In genomic region chr6:143804835-143805239, GRCh38 we compare ENCODE assay signal across 18 cellular contexts. TPM values are rescaled to one million over a fixed set of nuclear protein-coding genes. Genes with fewer than 3 reads are reported as not detected.
DNase-seq lines count a peak whose midpoint lies in the region; ATAC-seq and TF ChIP-seq lines count a peak whose summit lies in the region.
"Had no signal": no experiment of that assay in that cellular context is flagged by ENCODE, and none has a peak within 500 bp of the region (broad histone marks: within the 10 kb centered on the region; RNA-seq: fewer than 3 reads in every experiment).

No MANE protein-coding gene starts in this region.

- H3K9ac ChIP-seq in SK-N-SH: no peak overlapping the region

- ATAC-seq in foreskin keratinocyte: no peak
- ATAC-seq: natural killer cell had no signal

- TF ChIP-seq CTCF in HFFc6 (IDR thresholded peaks at IDR 0.05): no peak
- TF ChIP-seq CTCF in hepatocyte (IDR thresholded peaks at IDR 0.05; ENCODE audit: poor library complexity): no peak
- no peak for TF ChIP-seq CTCF in SK-N-SH (IDR thresholded peaks at IDR 0.05)
- TF ChIP-seq CTCF in foreskin keratinocyte (conservative IDR thresholded peaks at IDR 0.05): no peak

- H3K4me1 ChIP-seq in hepatocyte (ENCODE audit: insufficient read depth) (peaks cover 3% of the 10 kb centered on the region), SK-N-SH (ENCODE audit: control insufficient read depth in 1 of 2, insufficient read depth in 2 of 2, low read depth in 1 of 2, low read length in 1 of 2) (no peaks in the 10 kb centered on the region), foreskin keratinocyte (no peaks in the 10 kb centered on the region)

- H3K27me3 ChIP-seq in hepatocyte (no peaks in the 10 kb centered on the region), SK-N-SH (ENCODE audit: insufficient read depth) (no peaks in the 10 kb centered on the region), foreskin keratinocyte (no peaks in the 10 kb centered on the region)

- H3K4me3 Mint-ChIP-seq in HFFc6: peak overlapping the region; percentile 49
- H3K4me3 Mint-ChIP-seq: B cell, natural killer cell had no signal

- H3K4me3 ChIP-seq in hepatocyte (no peak overlapping the region), SK-N-SH (ENCODE audit: low read depth in 2 of 2, low read length in 1 of 2) (no peak overlapping the region)

- peaks cover 15% of the 10 kb centered on the region for H3K79me2 ChIP-seq in hepatocyte
- no peaks in the 10 kb centered on the region for H3K79me2 ChIP-seq in SK-N-SH (ENCODE audit: insufficient read depth)

- H3K27ac ChIP-seq in hepatocyte: peak overlapping the region; percentile 85
- H3K27ac ChIP-seq in SK-N-SH (ENCODE audit: low read depth in 2 of 2, low read length in 1 of 2): no peak overlapping the region
- no peak overlapping the region for H3K27ac ChIP-seq in foreskin keratinocyte

- H3K36me3 Mint-ChIP-seq in HFFc6 (ENCODE audit: low read depth): peaks cover 56% of the 10 kb centered on the region

- H3K36me3 ChIP-seq in hepatocyte (replicated peaks; ENCODE audit: insufficient read depth, low read depth) (no peaks in the 10 kb centered on the region), SK-N-SH (replicated peaks in 1 of 2; ENCODE audit: control insufficient read depth in 1 of 2, insufficient read depth in 2 of 2, low read length in 1 of 2) (no peaks in the 10 kb centered on the region)

- H3K27me3 Mint-ChIP-seq in HFFc6 (ENCODE audit: insufficient read depth): no peaks in the 10 kb centered on the region
- H3K27me3 Mint-ChIP-seq: B cell had no signal

- WGBS in hepatocyte (ENCODE audit: low lambda C conversion rate, missing lambda C conversion rate): 82% methylated on average over 4 of the region's 4 CpGs
- WGBS in SK-N-SH (ENCODE audit: low lambda C conversion rate): 83% methylated on average over 4 of the region's 4 CpGs

- POLR2A ChIA-PET in SK-N-SH (lab: Yijun Ruan, JAX): no interaction called here

- no peaks in the 10 kb centered on the region for H3K9me2 ChIP-seq in hepatocyte (replicated peaks; ENCODE audit: insufficient read depth)
- no peaks in the 10 kb centered on the region for H3K9me2 ChIP-seq in SK-N-SH

- H3K9me3 ChIP-seq in hepatocyte (ENCODE audit: low read depth) (no peaks in the 10 kb centered on the region), SK-N-SH (no peaks in the 10 kb centered on the region)

- peak; percentile 10 for DNase-seq in COLO829 (ENCODE audit: low spot score)
- no peak for DNase-seq in HFFc6
- DNase-seq in amniotic epithelial cell (ENCODE audit: low read depth): peak; percentile 68
- no peak for DNase-seq in hepatocyte (ENCODE audit: low spot score)
- no peak for DNase-seq in SK-N-SH
- no peak for DNase-seq in OCI-M2 (lab: John Stamatoyannopoulos, UW; ENCODE audit: unreplicated experiment)
- no peak for DNase-seq in foreskin keratinocyte
- DNase-seq: activated CD4-positive, CD25-positive, alpha-beta regulatory T cell treated with anti-CD3 and anti-CD28 coated beads, Interleukin-2, amount 50 U/mL, for 72 hours; KG1; kidney glomerular epithelial cell; mesendoderm; natural killer cell; NCI-H1092 treated with DMSO at 0.1 percent for 48 hours; small intestine; stimulated activated CD8-positive, alpha-beta memory T cell treated with anti-CD3 and anti-CD28 coated beads, Interleukin-4, amount 100 ng/mL, for 48 hours; T-helper 2 cell had no signal

- H3F3A ChIP-seq in SK-N-SH (replicated peaks; ENCODE audit: insufficient read depth): peaks cover 4% of the 10 kb centered on the region

- H2AFZ ChIP-seq in hepatocyte: no peak overlapping the region
- H2AFZ ChIP-seq in SK-N-SH (ENCODE audit: low read depth): no peak overlapping the region

- H3K4me2 ChIP-seq in hepatocyte: no peak overlapping the region
- no peak overlapping the region for H3K4me2 ChIP-seq in SK-N-SH

- H4K20me1 ChIP-seq in hepatocyte (ENCODE audit: insufficient read depth, poor library complexity, severe bottlenecking) (no peaks in the 10 kb centered on the region), SK-N-SH (ENCODE audit: insufficient read depth) (no peaks in the 10 kb centered on the region)

- CTCF ChIA-PET in SK-N-SH (lab: Yijun Ruan, JAX): no interaction called here

- H3K4me1 Mint-ChIP-seq in HFFc6 (ENCODE audit: low read depth): peaks cover 44% of the 10 kb centered on the region
- H3K4me1 Mint-ChIP-seq: B cell had no signal

- no peak for TF ChIP-seq RAD21 in SK-N-SH (IDR thresholded peaks at IDR 0.05; ENCODE audit: low read length)

- no peak for TF ChIP-seq EP300 in SK-N-SH (IDR thresholded peaks at IDR 0.05; ENCODE audit: borderline replicate concordance in 1 of 2, low read depth in 1 of 2, low read length in 1 of 2)

- peaks cover 6% of the 10 kb centered on the region; the same call in 1 of the 2 replicates for H3K9me3 Mint-ChIP-seq in HFFc6
- H3K9me3 Mint-ChIP-seq: natural killer cell had no signal

- H3K27ac Mint-ChIP-seq in HFFc6: no peak overlapping the region; the same call in 1 of the 2 replicates
- H3K27ac Mint-ChIP-seq: B cell, natural killer cell had no signal

TF ChIP-seq in SK-N-SH, 30 proteins besides CTCF, POLR2A, EP300 and RAD21:
- TF ChIP-seq RCOR1 (IDR thresholded peaks at IDR 0.05; ENCODE audit: low read length) (no peak), RFX5 (IDR thresholded peaks at IDR 0.05; ENCODE audit: low read length) (no peak), SMC3 (IDR thresholded peaks at IDR 0.05; ENCODE audit: low read depth, low read length) (no peak), FOXJ3 (CRISPR knock-in tag; IDR thresholded peaks at IDR 0.05) (no peak), MXI1 (IDR thresholded peaks at IDR 0.05; ENCODE audit: low read depth, low read length) (no peak), GABPA (IDR thresholded peaks at IDR 0.05; ENCODE audit: low read depth) (no peak), ELF1 (IDR thresholded peaks at IDR 0.05) (no peak)
- TF ChIP-seq, protein P1, sequence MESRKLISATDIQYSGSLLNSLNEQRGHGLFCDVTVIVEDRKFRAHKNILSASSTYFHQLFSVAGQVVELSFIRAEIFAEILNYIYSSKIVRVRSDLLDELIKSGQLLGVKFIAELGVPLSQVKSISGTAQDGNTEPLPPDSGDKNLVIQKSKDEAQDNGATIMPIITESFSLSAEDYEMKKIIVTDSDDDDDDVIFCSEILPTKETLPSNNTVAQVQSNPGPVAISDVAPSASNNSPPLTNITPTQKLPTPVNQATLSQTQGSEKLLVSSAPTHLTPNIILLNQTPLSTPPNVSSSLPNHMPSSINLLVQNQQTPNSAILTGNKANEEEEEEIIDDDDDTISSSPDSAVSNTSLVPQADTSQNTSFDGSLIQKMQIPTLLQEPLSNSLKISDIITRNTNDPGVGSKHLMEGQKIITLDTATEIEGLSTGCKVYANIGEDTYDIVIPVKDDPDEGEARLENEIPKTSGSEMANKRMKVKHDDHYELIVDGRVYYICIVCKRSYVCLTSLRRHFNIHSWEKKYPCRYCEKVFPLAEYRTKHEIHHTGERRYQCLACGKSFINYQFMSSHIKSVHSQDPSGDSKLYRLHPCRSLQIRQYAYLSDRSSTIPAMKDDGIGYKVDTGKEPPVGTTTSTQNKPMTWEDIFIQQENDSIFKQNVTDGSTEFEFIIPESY (IDR thresholded peaks at IDR 0.05; ENCODE audit: borderline replicate concordance, low read depth): no peak

RNA-seq across cellular contexts. Expression of gene LTV1, which starts 38.3 kb away (rescaled TPM):
- total RNA-seq in HFFc6 (2021; fragmentation: NEBNext Ultra II Directional; extraction: Animal tissue kit (Norgen Biotek cat#: 25700)): 10 to 100 TPM; 28.8 to 35.0 (median 33.6) TPM
- total RNA-seq in hepatocyte: 21.6 and 22.7 TPM in 2 replicates
- 27.8 and 29.1 TPM in 2 replicates for polyA plus RNA-seq in hepatocyte
- 19.4 and 20.6 TPM in 2 replicates for polyA plus RNA-seq in SK-N-SH (2012; rRNA removed)
- polyA plus RNA-seq in SK-N-SH (2012; cell fraction: cytosol; rRNA removed): 24.9 and 41.3 TPM in 2 replicates
- polyA plus RNA-seq in SK-N-SH (2012; cell fraction: nucleus; rRNA removed): 13.2 and 25.5 TPM in 2 replicates
- 37.0 and 45.4 TPM in 2 replicates for total RNA-seq in foreskin keratinocyte
- 25.7 and 35.7 TPM in 2 replicates for polyA plus RNA-seq in foreskin keratinocyte

RNA-seq across cellular contexts. Expression of gene ZC2HC1B, which starts 59.4 kb away (rescaled TPM):
- total RNA-seq in HFFc6 (2021; fragmentation: NEBNext Ultra II Directional; extraction: Animal tissue kit (Norgen Biotek cat#: 25700)): not detected
- not detected in 2 replicates for total RNA-seq in hepatocyte
- not detected in 2 replicates for polyA plus RNA-seq in hepatocyte
- not detected in 2 replicates for polyA plus RNA-seq in SK-N-SH (2012; rRNA removed)
- not detected in 2 replicates for polyA plus RNA-seq in SK-N-SH (2012; cell fraction: cytosol; rRNA removed)
- not detected in 2 replicates for polyA plus RNA-seq in SK-N-SH (2012; cell fraction: nucleus; rRNA removed)
- total RNA-seq in foreskin keratinocyte: not detected in 2 replicates
- polyA plus RNA-seq in foreskin keratinocyte: not detected in 2 replicates
- total RNA-seq: natural killer cell, posterior vena cava had no signal
- polyA plus RNA-seq: small intestine had no signal

Comparison
In these comparisons a context has a peak if more than half of its experiments do, and no peak if none do; other contexts are left out.
1. DNase-seq: peak in COLO829 (single experiment) and amniotic epithelial cell (single experiment); none in HFFc6 (single experiment), hepatocyte (single experiment), SK-N-SH (single experiment), OCI-M2 (single experiment) and foreskin keratinocyte (0 of 2).